Comparison of ENCODE assay signal across 8 cellular contexts in genomic region chr7:39623312-39624201, GRCh38. TPM values are rescaled to one million over a fixed set of nuclear protein-coding genes. Genes with fewer than 3 reads are reported as not detected.
DNase-seq lines count a peak whose midpoint lies in the region; ATAC-seq and TF ChIP-seq lines count a peak whose summit lies in the region.

RALA (plus strand) TSS chr7:39623572; CDS start chr7:39686668, 63,096 bp downstream.

- no peaks in the 10 kb centered on the region for H3K9me3 ChIP-seq in BE2C

- peak within 1 kb of the TSS; percentile 75 for H3K4me3 ChIP-seq in BE2C (ENCODE audit: low read depth, low read length)

- peak within 1 kb of the TSS; percentile 81 for H3K27ac ChIP-seq in cingulate gyrus (ENCODE audit: low read depth, low read length)

- TF ChIP-seq CTCF in BE2C (IDR thresholded peaks at IDR 0.05; ENCODE audit: low read depth, low read length) = no peak

- H3K4me1 ChIP-seq in BE2C = peaks cover 3% of the 10 kb centered on the region; the same call in 1 of the 2 replicates

- no peaks in the 10 kb centered on the region; the same call in none of the 2 replicates for H3K36me3 ChIP-seq in BE2C

- ATAC-seq in HG03439 (IDR thresholded peaks at IDR 0.05; ENCODE audit: unreplicated experiment) = peak; percentile 93

- DNase-seq in BE2C (peak; percentile 94), GM19238 (ENCODE audit: insufficient read length, low spot score) (peak; percentile 89), NCI-H524 treated with DMSO at 0.1 percent for 48 hours (lab: John Stamatoyannopoulos, UW) (peak; percentile 44), kidney tubule cell (ENCODE audit: low spot score) (peak; percentile 97)
- DNase-seq in activated CD4-positive, alpha-beta T cell treated with anti-CD3 and anti-CD28 coated beads for 48 hours = peak; percentile 92
- peak; percentile 63 to 84 for DNase-seq in stimulated activated CD4-positive, alpha-beta T cell treated with anti-CD3 and anti-CD28 coated beads, Interleukin-1b, Interleukin-23, amount 100 ng/mL, for 1 hour (ENCODE audit: low read depth in 2 of 2)

- no peaks in the 10 kb centered on the region for H3K27me3 ChIP-seq in BE2C

RNA-seq across cellular contexts. Expression of gene RALA, which starts in this region (rescaled TPM):
- 92.5 TPM for polyA plus RNA-seq in BE2C (2012; ENCODE audit: insufficient read depth, insufficient read length, low read depth)

Comparison
In these comparisons a context has a peak if more than half of its experiments do, and no peak if none do; other contexts are left out.
1. Peak in every context shown above with its lines: DNase-seq, ATAC-seq, H3K4me3 ChIP-seq and H3K27ac ChIP-seq.
2. DNase-seq: peak in every context shown above with its lines; median percentile 97 in kidney tubule cell; 94 in BE2C; 92 in activated CD4-positive, alpha-beta T cell treated with anti-CD3 and anti-CD28 coated beads for 48 hours; 89 in GM19238; 74 in stimulated activated CD4-positive, alpha-beta T cell treated with anti-CD3 and anti-CD28 coated beads, Interleukin-1b, Interleukin-23, amount 100 ng/mL, for 1 hour; 44 in NCI-H524 treated with DMSO at 0.1 percent for 48 hours.